ENCODE assay signal across 8 cellular contexts in the genomic region with DNA sequence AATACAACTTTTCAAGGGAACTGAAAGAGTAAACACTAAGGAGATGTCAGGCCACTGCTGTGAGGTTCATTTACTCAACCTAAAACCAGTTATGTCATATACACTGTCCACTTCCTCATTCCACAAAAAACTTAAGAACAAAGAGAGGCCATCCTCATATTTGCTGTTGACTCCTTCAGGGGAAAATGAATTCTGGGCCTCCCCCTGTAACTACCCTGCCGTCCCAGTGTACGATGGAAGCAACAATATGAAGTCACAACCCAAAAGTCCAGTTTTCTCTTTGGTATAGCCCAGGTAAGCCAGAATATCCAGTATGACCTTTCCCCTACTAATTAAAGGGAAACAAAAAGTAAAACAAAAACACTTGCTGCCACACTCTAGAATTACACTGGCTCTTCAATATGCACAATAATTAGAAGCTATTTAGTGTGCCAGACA. TPM values are rescaled to one million over a fixed set of nuclear protein-coding genes. Genes with fewer than 3 reads are reported as not detected.
A peak's percentile ranks its signal among the peaks of the same experiment; 100 is the strongest.
DNase-seq lines count a peak whose midpoint lies in the region; ATAC-seq, FAIRE-seq and TF ChIP-seq lines count a peak whose summit lies in the region.

No MANE protein-coding gene starts in this region.

- H3K9me3 ChIP-seq in astrocyte (ENCODE audit: insufficient read depth, low read depth, low read length) (no peaks in the 10 kb centered on the region), neural progenitor cell (ENCODE audit: low read depth) (no peaks in the 10 kb centered on the region)

- H4K20me1 ChIP-seq in astrocyte (ENCODE audit: insufficient read depth, low read length) (no peaks in the 10 kb centered on the region), neural progenitor cell (ENCODE audit: low read depth) (no peaks in the 10 kb centered on the region)

- H3K9me3 Mint-ChIP-seq in astrocyte (ENCODE audit: unreplicated experiment) (no peaks in the 10 kb centered on the region), mesothelial cell of epicardium (no peaks in the 10 kb centered on the region), neural progenitor cell (no peaks in the 10 kb centered on the region)

- H3K9ac ChIP-seq in astrocyte (ENCODE audit: low read length) (no peak overlapping the region), neural progenitor cell (no peak overlapping the region)

- H3K79me2 ChIP-seq in astrocyte (ENCODE audit: insufficient read depth, low read length) (peaks cover 10% of the 10 kb centered on the region), neural progenitor cell (ENCODE audit: low read depth) (peaks cover 18% of the 10 kb centered on the region)

- H3K4me2 ChIP-seq in astrocyte (ENCODE audit: low read length) (peak overlapping the region; percentile 34), neural progenitor cell (no peak overlapping the region)

- DNase-seq in CD1c-positive myeloid dendritic cell (ENCODE audit: extremely low spot score): peak; percentile 72
- no peak for DNase-seq in astrocyte (ENCODE audit: low read depth)
- no peak for DNase-seq in mesothelial cell of epicardium (ENCODE audit: low spot score in 2 of 2, unreplicated experiment in 2 of 2)
- no peak for DNase-seq in dorsolateral prefrontal cortex
- no peak for DNase-seq in NCI-H1436 treated with DMSO at 0.1 percent for 48 hours (lab: John Stamatoyannopoulos, UW)
- no peak for DNase-seq in neural progenitor cell (ENCODE audit: low spot score)

- H3K27ac Mint-ChIP-seq in astrocyte (ENCODE audit: unreplicated experiment) (peak overlapping the region; percentile 88), mesothelial cell of epicardium (peak overlapping the region; percentile 89), neural progenitor cell (no peak overlapping the region)

- intact Hi-C loops in dorsolateral prefrontal cortex (cut with DNase I): no loop called here

- peaks cover 6% of the 10 kb centered on the region for H3F3A ChIP-seq in neural progenitor cell (ENCODE audit: low read depth)

- H3K27me3 ChIP-seq in astrocyte (ENCODE audit: insufficient read depth, low read length) (no peaks in the 10 kb centered on the region), dorsolateral prefrontal cortex (no peaks in the 10 kb centered on the region), neural progenitor cell (no peaks in the 10 kb centered on the region)

- H3K4me1 ChIP-seq in astrocyte (ENCODE audit: insufficient read depth, low read length): peaks cover 8% of the 10 kb centered on the region
- H3K4me1 ChIP-seq in neural progenitor cell: peaks cover 32% of the 10 kb centered on the region

- H3K4me3 Mint-ChIP-seq in astrocyte (ENCODE audit: unreplicated experiment) (peak overlapping the region; percentile 9), mesothelial cell of epicardium (no peak overlapping the region), neural progenitor cell (no peak overlapping the region)

- H3K27me3 Mint-ChIP-seq in astrocyte (ENCODE audit: low read depth, unreplicated experiment) (no peaks in the 10 kb centered on the region), mesothelial cell of epicardium (ENCODE audit: low read depth) (no peaks in the 10 kb centered on the region), neural progenitor cell (ENCODE audit: insufficient read depth, low read depth) (no peaks in the 10 kb centered on the region)

- TF ChIP-seq CTCF in astrocyte (IDR thresholded peaks at IDR 0.05; ENCODE audit: insufficient read depth, low read depth, low read length): no peak
- TF ChIP-seq CTCF in mesothelial cell of epicardium (IDR thresholded peaks at IDR 0.05; ENCODE audit: unreplicated experiment): no peak
- no peak for TF ChIP-seq CTCF in dorsolateral prefrontal cortex (IDR thresholded peaks at IDR 0.05 in 54 of 56, conservative IDR thresholded peaks at IDR 0.05 in 2 of 56; ENCODE audit: low read depth in 1 of 56, partially characterized antibody in 56 of 56)
- no peak for TF ChIP-seq CTCF in neural progenitor cell (IDR thresholded peaks at IDR 0.05)

- no peak for FAIRE-seq in astrocyte (lab: Jason Lieb, UNC)

- ATAC-seq in GM19452 (IDR thresholded peaks at IDR 0.05; ENCODE audit: unreplicated experiment) (peak; percentile 86), HG03378 (IDR thresholded peaks at IDR 0.05; ENCODE audit: unreplicated experiment) (peak; percentile 93)

- peaks cover 8% of the 10 kb centered on the region for H3K4me1 Mint-ChIP-seq in astrocyte (ENCODE audit: low read depth, unreplicated experiment)
- H3K4me1 Mint-ChIP-seq in mesothelial cell of epicardium: peaks cover 8% of the 10 kb centered on the region
- H3K4me1 Mint-ChIP-seq in neural progenitor cell: peaks cover 15% of the 10 kb centered on the region

- H3K27ac ChIP-seq in astrocyte (ENCODE audit: low read depth, low read length) (no peak overlapping the region), dorsolateral prefrontal cortex (peak overlapping the region in 1 of 59 donors; percentile 20), neural progenitor cell (no peak overlapping the region)

- H2AFZ ChIP-seq in astrocyte (ENCODE audit: low read depth, low read length) (no peak overlapping the region), neural progenitor cell (replicated peaks) (no peak overlapping the region)

- H3K36me3 ChIP-seq in astrocyte (ENCODE audit: insufficient read depth, low read length): no peaks in the 10 kb centered on the region
- H3K36me3 ChIP-seq in neural progenitor cell: peaks cover 19% of the 10 kb centered on the region

- no peak overlapping the region for H3K4me3 ChIP-seq in astrocyte (ENCODE audit: insufficient read depth, low read depth, low read length)
- no peak overlapping the region for H3K4me3 ChIP-seq in dorsolateral prefrontal cortex
- H3K4me3 ChIP-seq in neural progenitor cell: no peak overlapping the region

- H3K36me3 Mint-ChIP-seq in astrocyte (ENCODE audit: low read depth, unreplicated experiment): no peaks in the 10 kb centered on the region
- H3K36me3 Mint-ChIP-seq in mesothelial cell of epicardium: peaks cover 12% of the 10 kb centered on the region
- H3K36me3 Mint-ChIP-seq in neural progenitor cell: peaks cover 16% of the 10 kb centered on the region

RNA-seq across cellular contexts. Expression of gene CEP152, which starts 16.2 kb away (rescaled TPM):
- 4.2 and 6.4 TPM in 2 replicates for total RNA-seq in astrocyte
- total RNA-seq in mesothelial cell of epicardium: 7.1 to 8.0 TPM (median 7.6 TPM) in 3 replicates
- total RNA-seq in dorsolateral prefrontal cortex: 10 to 100 TPM in 14 of 120 experiments, 1 to 10 TPM in 106; 2.5 to 15.4 (median 5.8) TPM
- total RNA-seq in neural progenitor cell (ENCODE audit: low replicate concordance): 23.5 and 191 TPM in 2 replicates
